ENCODE assay signal across 12 cellular contexts in the genomic region with DNA sequence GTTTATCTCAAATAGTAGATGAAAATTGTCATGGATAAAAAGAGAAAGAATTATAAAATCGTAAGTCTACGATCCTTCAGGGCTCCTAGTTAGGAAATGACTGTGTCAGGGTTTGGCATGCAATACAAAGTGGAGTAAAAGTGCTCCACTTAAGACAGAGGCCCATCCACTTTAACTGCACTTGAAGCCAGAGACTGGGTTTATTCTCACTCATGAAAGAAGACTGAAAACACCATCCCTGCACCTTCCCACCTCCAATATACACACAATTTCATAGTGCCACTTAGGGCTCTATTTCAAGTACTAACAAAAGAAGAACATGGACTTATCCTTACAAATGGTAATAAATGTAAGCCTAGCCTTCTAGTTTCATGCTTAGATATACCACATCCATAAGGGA.
DNase-seq lines count a peak whose midpoint lies in the region; ATAC-seq and TF ChIP-seq lines count a peak whose summit lies in the region.
"Had no signal": no experiment of that assay in that cellular context is flagged by ENCODE, and none has a peak within 500 bp of the region (broad histone marks: within the 10 kb centered on the region; RNA-seq: fewer than 3 reads in every experiment).

No MANE protein-coding gene starts in this region.

- ATAC-seq in left lung (peak; percentile 96), upper lobe of right lung (peak; percentile 83)
- ATAC-seq: A549, GM23338 had no signal

- no peak overlapping the region for H3K4me3 ChIP-seq in left lung
- no peak overlapping the region for H3K4me3 ChIP-seq in upper lobe of right lung
- H3K4me3 ChIP-seq: A549, GM23338 had no signal

- H3K9me3 ChIP-seq in left lung = no peaks in the 10 kb centered on the region
- no peaks in the 10 kb centered on the region for H3K9me3 ChIP-seq in upper lobe of right lung
- H3K9me3 ChIP-seq: A549, BE2C had no signal

- H3K4me1 ChIP-seq in left lung = no peaks in the 10 kb centered on the region
- no peaks in the 10 kb centered on the region for H3K4me1 ChIP-seq in upper lobe of right lung
- H3K4me1 ChIP-seq: A549, BE2C had no signal

- H3K36me3 ChIP-seq in left lung = no peaks in the 10 kb centered on the region
- H3K36me3 ChIP-seq in upper lobe of right lung = no peaks in the 10 kb centered on the region
- H3K36me3 ChIP-seq: BE2C had no signal

- peak; percentile 96 for DNase-seq in DMS79 treated with DMSO at 0.1 percent for 48 hours (lab: John Stamatoyannopoulos, UW)
- DNase-seq in NCI-H187 treated with DMSO at 0.1 percent for 48 hours (lab: John Stamatoyannopoulos, UW) = peak; percentile 92
- no peak for DNase-seq in left lung
- DNase-seq in upper lobe of right lung = no peak
- DNase-seq in RPMI8226 = no peak
- no peak for DNase-seq in LoVo (ENCODE audit: low spot score)
- DNase-seq: BE2C; CD4-positive, alpha-beta memory T cell; H7 had no signal

- intact Hi-C loops in left lung (cut with DNase I) = no loop called here
- intact Hi-C loops in upper lobe of right lung (cut with DNase I) = no loop called here

- H3K27ac ChIP-seq in left lung = no peak overlapping the region
- H3K27ac ChIP-seq in upper lobe of right lung = no peak overlapping the region
- H3K27ac ChIP-seq: A549, C4-2B had no signal

- TF ChIP-seq CTCF in left lung (IDR thresholded peaks at IDR 0.05) (no peak), upper lobe of right lung (IDR thresholded peaks at IDR 0.05) (no peak)

- H3K27me3 ChIP-seq in left lung = no peaks in the 10 kb centered on the region
- H3K27me3 ChIP-seq in upper lobe of right lung = no peaks in the 10 kb centered on the region
- H3K27me3 ChIP-seq: BE2C had no signal

Comparison
In these comparisons a context has a peak if more than half of its experiments do, and no peak if none do; other contexts are left out.
1. DNase-seq: peak in DMS79 treated with DMSO at 0.1 percent for 48 hours (single experiment) and NCI-H187 treated with DMSO at 0.1 percent for 48 hours (single experiment); none in left lung (0 of 2), upper lobe of right lung (single experiment), RPMI8226 (single experiment) and LoVo (single experiment).